1 cellular context compared by ENCODE assay signal in genomic region chr3:46675426-46675825, GRCh38.
TF ChIP-seq lines count a peak whose summit lies in the region.

No MANE protein-coding gene starts in this region.

TF ChIP-seq in HepG2, 621 proteins besides CTCF, POLR2A, EP300 and RAD21:
- TF ChIP-seq ZNF362 (CRISPR knock-in tag; IDR thresholded peaks at IDR 0.05; ENCODE audit: borderline replicate concordance): no peak
- TF ChIP-seq, protein P1, sequence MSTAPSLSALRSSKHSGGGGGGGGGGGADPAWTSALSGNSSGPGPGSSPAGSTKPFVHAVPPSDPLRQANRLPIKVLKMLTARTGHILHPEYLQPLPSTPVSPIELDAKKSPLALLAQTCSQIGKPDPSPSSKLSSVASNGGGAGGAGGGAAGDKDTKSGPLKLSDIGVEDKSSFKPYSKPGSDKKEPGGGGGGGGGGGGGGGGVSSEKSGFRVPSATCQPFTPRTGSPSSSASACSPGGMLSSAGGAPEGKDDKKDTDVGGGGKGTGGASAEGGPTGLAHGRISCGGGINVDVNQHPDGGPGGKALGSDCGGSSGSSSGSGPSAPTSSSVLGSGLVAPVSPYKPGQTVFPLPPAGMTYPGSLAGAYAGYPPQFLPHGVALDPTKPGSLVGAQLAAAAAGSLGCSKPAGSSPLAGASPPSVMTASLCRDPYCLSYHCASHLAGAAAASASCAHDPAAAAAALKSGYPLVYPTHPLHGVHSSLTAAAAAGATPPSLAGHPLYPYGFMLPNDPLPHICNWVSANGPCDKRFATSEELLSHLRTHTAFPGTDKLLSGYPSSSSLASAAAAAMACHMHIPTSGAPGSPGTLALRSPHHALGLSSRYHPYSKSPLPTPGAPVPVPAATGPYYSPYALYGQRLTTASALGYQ (CRISPR knock-in tag; IDR thresholded peaks at IDR 0.05): no peak
- no peak for TF ChIP-seq ASH2L (IDR thresholded peaks at IDR 0.05; ENCODE audit: insufficient read length, low read depth, low read length)
- TF ChIP-seq HHEX (CRISPR knock-in tag; IDR thresholded peaks at IDR 0.05): peak; percentile 44; the same call in 1 of the 2 replicates
